ENCODE assay signal across 9 cellular contexts in genomic region chr16:86874141-86874540, GRCh38.
A peak's percentile ranks its signal among the peaks of the same experiment; 100 is the strongest.
DNase-seq lines count a peak whose midpoint lies in the region; ATAC-seq and TF ChIP-seq lines count a peak whose summit lies in the region.
"Had no signal": no experiment of that assay in that cellular context is flagged by ENCODE, and none has a peak within 500 bp of the region (broad histone marks: within the 10 kb centered on the region; RNA-seq: fewer than 3 reads in every experiment).

No MANE protein-coding gene starts in this region.

- no peak overlapping the region for H3K4me3 Mint-ChIP-seq in stimulated activated naive CD8-positive, alpha-beta T cell treated with anti-CD3 and anti-CD28 coated beads, Interleukin-15, amount 100 ng/mL, for 72 hours
- H3K4me3 Mint-ChIP-seq: activated naive CD4-positive, alpha-beta T cell treated with anti-CD3 and anti-CD28 coated beads, Interleukin-2, amount 50 U/mL, for 24 hours had no signal

- peaks cover 0 to 17% (median 8%) of the 10 kb centered on the region in 7 donors for H3K27me3 ChIP-seq in heart right ventricle
- no peaks in the 10 kb centered on the region for H3K27me3 ChIP-seq in right atrium auricular region

- H3K4me3 ChIP-seq in heart right ventricle (no peak overlapping the region), right atrium auricular region (no peak overlapping the region), fibroblast of villous mesenchyme (ENCODE audit: low read depth, low read length) (no peak overlapping the region)

- H3K27ac Mint-ChIP-seq in stimulated activated naive CD8-positive, alpha-beta T cell treated with anti-CD3 and anti-CD28 coated beads, Interleukin-15, amount 100 ng/mL, for 72 hours: no peak overlapping the region
- H3K27ac Mint-ChIP-seq: activated naive CD4-positive, alpha-beta T cell treated with anti-CD3 and anti-CD28 coated beads, Interleukin-2, amount 50 U/mL, for 24 hours had no signal

- 74 to 75% methylated on average over 2 of the region's 2 CpGs for WGBS in heart right ventricle, 2 donors

- H3K9me3 ChIP-seq in heart right ventricle (peaks cover 0 to 7% (median 0%) of the 10 kb centered on the region in 11 donors), right atrium auricular region (peaks cover 0 to 10% of the 10 kb centered on the region in 2 donors)

- TF ChIP-seq CTCF in heart right ventricle (IDR thresholded peaks at IDR 0.05) (peak; percentile 7 to 65 (median 27)), right atrium auricular region (IDR thresholded peaks at IDR 0.05) (peak in 1 of 2 donors; percentile 48), fibroblast of villous mesenchyme (IDR thresholded peaks at IDR 0.05; ENCODE audit: insufficient read depth, low read depth, low read length) (peak; percentile 73)

- H3K4me1 ChIP-seq in heart right ventricle (no peaks in the 10 kb centered on the region), right atrium auricular region (no peaks in the 10 kb centered on the region)

- H3K36me3 ChIP-seq in heart right ventricle (no peaks in the 10 kb centered on the region), right atrium auricular region (no peaks in the 10 kb centered on the region)

- no peaks in the 10 kb centered on the region for H3K4me1 Mint-ChIP-seq in stimulated activated naive CD8-positive, alpha-beta T cell treated with anti-CD3 and anti-CD28 coated beads, Interleukin-15, amount 100 ng/mL, for 72 hours
- H3K4me1 Mint-ChIP-seq: activated naive CD4-positive, alpha-beta T cell treated with anti-CD3 and anti-CD28 coated beads, Interleukin-2, amount 50 U/mL, for 24 hours had no signal

- ATAC-seq in heart right ventricle: no peak
- ATAC-seq in stimulated activated naive CD8-positive, alpha-beta T cell treated with anti-CD3 and anti-CD28 coated beads, Interleukin-15, amount 100 ng/mL, for 72 hours: no peak

- DNase-seq in heart right ventricle (no peak), right atrium auricular region (ENCODE audit: low spot score) (no peak), SKM-1 treated with dmso at 0.1 percent for 144 hours (lab: John Stamatoyannopoulos, UW; ENCODE audit: unreplicated experiment) (peak; percentile 7), fibroblast of villous mesenchyme (ENCODE audit: low read depth) (no peak), occipital lobe (lab: John Stamatoyannopoulos, UW) (no peak), NCI-H187 treated with DMSO at 0.1 percent for 48 hours (lab: John Stamatoyannopoulos, UW) (no peak), NCI-H187 (lab: John Stamatoyannopoulos, UW) (no peak)
- peak; percentile 23 to 27 for DNase-seq in stimulated activated naive CD8-positive, alpha-beta T cell treated with anti-CD3 and anti-CD28 coated beads, Interleukin-15, amount 100 ng/mL, for 72 hours

- H3K27ac ChIP-seq in heart right ventricle: no peak overlapping the region
- H3K27ac ChIP-seq in right atrium auricular region: no peak overlapping the region

- H3K9me3 Mint-ChIP-seq in stimulated activated naive CD8-positive, alpha-beta T cell treated with anti-CD3 and anti-CD28 coated beads, Interleukin-15, amount 100 ng/mL, for 72 hours: peaks cover 0 to 5% of the 10 kb centered on the region in 2 donors
- H3K9me3 Mint-ChIP-seq: activated naive CD4-positive, alpha-beta T cell treated with anti-CD3 and anti-CD28 coated beads, Interleukin-2, amount 50 U/mL, for 24 hours had no signal

- intact Hi-C loops in heart right ventricle (cut with DNase I): loop anchor here in 1 of 10 donors (10.0 kb wide), 1 partner anchor 309 kb away; the partner anchor contains the start of gene FOXC2

- H3K27me3 Mint-ChIP-seq in stimulated activated naive CD8-positive, alpha-beta T cell treated with anti-CD3 and anti-CD28 coated beads, Interleukin-15, amount 100 ng/mL, for 72 hours: peaks cover 43% of the 10 kb centered on the region

Comparison
In these comparisons a context has a peak if more than half of its experiments do, and no peak if none do; other contexts are left out.
1. DNase-seq: peak in SKM-1 treated with dmso at 0.1 percent for 144 hours (single experiment) and stimulated activated naive CD8-positive, alpha-beta T cell treated with anti-CD3 and anti-CD28 coated beads, Interleukin-15, amount 100 ng/mL, for 72 hours (2 of 2); none in heart right ventricle (0 of 2), right atrium auricular region (single experiment), fibroblast of villous mesenchyme (single experiment), occipital lobe (single experiment), NCI-H187 treated with DMSO at 0.1 percent for 48 hours (single experiment) and NCI-H187 (0 of 2).